ENCODE assay signal across 29 cellular contexts in the genomic region with DNA sequence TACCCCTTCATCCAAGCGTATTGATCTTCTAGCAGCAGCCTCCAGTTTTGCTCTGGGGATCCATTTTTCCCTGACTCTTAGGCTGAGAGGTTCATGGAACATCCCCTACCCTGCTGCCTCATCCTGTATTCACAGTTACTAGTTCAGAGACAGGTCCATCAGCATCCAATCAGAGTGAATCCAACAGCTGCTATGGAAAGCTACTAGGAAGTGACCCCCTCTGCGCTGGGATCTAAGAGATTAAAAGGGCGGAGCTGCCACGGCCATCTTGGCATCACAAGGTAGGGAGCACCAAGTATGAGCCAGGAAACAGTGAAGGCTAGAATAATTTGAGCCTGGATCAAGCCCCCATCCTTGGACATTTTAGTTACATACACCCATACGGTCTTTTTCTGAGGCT.
"Had no signal": no experiment of that assay in that cellular context is flagged by ENCODE, and none has a peak within 500 bp of the region (broad histone marks: within the 10 kb centered on the region; RNA-seq: fewer than 3 reads in every experiment).

No MANE protein-coding gene starts in this region.

- DNase-seq: activated CD4-positive, alpha-beta memory T cell treated with anti-CD3 and anti-CD28 coated beads, Interleukin-2, amount 10 ng/mL, durations not matched to agents 7 days and 5 days; activated CD4-positive, alpha-beta T cell treated with anti-CD3 and anti-CD28 coated beads for 1 hour; activated CD4-positive, alpha-beta T cell treated with anti-CD3 and anti-CD28 coated beads for 36 hours; activated CD4-positive, alpha-beta T cell treated with anti-CD3 and anti-CD28 coated beads for 48 hours; activated CD4-positive, alpha-beta T cell treated with anti-CD3 and anti-CD28 coated beads, Interleukin-2, amount 10 ng/mL, durations not matched to agents 7 days and 5 days; activated CD4-positive, alpha-beta T cell treated with anti-CD3 and anti-CD28 coated beads, Interleukin-2, amount 50 U/mL, for 48 hours; activated CD4-positive, CD25-positive, alpha-beta regulatory T cell; activated CD8-positive, alpha-beta memory T cell treated with anti-CD3 and anti-CD28 coated beads for 24 hours; activated CD8-positive, alpha-beta memory T cell treated with anti-CD3 and anti-CD28 coated beads, Interleukin-2, amount 10 ng/mL, durations not matched to agents 7 days and 5 days; activated CD8-positive, alpha-beta memory T cell treated with anti-CD3 and anti-CD28 coated beads, Interleukin-2, amount 50 U/mL, for 48 hours; activated CD8-positive, alpha-beta T cell treated with anti-CD3 and anti-CD28 coated beads, Interleukin-2, amount 10 ng/mL, durations not matched to agents 7 days and 5 days; activated effector memory CD4-positive, alpha-beta T cell treated with Interleukin-2 at 50 U/mL for 16 hours; activated gamma-delta T cell; activated naive CD4-positive, alpha-beta T cell treated with anti-CD3 and anti-CD28 coated beads, Interleukin-2, amount 10 ng/mL, durations not matched to agents 7 days and 5 days; activated naive CD4-positive, alpha-beta T cell treated with Interleukin-2 at 50 U/mL for 16 hours; activated naive CD8-positive, alpha-beta T cell treated with anti-CD3 and anti-CD28 coated beads, Interleukin-2, amount 10 ng/mL, durations not matched to agents 7 days and 5 days; activated T-cell treated with anti-CD3 and anti-CD28 coated beads, Interleukin-2, amount 50 U/mL, for 24 hours; activated T-cell treated with anti-CD3 and anti-CD28 coated beads, Interleukin-2, amount 50 U/mL, for 48 hours; adrenal gland; amniotic stem cell; aorta; body of pancreas; brain microvascular endothelial cell; central memory CD4-positive, alpha-beta T cell; T-helper 1 cell; T-helper 2 cell; T-helper 9 cell had no signal

- H3K4me3 ChIP-seq: adrenal gland, body of pancreas, breast epithelium had no signal

- H3K9me3 ChIP-seq: adrenal gland, body of pancreas, breast epithelium had no signal

- H3K27me3 ChIP-seq: adrenal gland, body of pancreas, brain microvascular endothelial cell, breast epithelium had no signal

- H3K36me3 ChIP-seq: adrenal gland, brain microvascular endothelial cell, breast epithelium had no signal

- H3K4me1 ChIP-seq: adrenal gland, body of pancreas, breast epithelium had no signal

- H3K27ac ChIP-seq: adrenal gland, body of pancreas, brain microvascular endothelial cell, breast epithelium, VCaP had no signal
